In the genomic region with DNA sequence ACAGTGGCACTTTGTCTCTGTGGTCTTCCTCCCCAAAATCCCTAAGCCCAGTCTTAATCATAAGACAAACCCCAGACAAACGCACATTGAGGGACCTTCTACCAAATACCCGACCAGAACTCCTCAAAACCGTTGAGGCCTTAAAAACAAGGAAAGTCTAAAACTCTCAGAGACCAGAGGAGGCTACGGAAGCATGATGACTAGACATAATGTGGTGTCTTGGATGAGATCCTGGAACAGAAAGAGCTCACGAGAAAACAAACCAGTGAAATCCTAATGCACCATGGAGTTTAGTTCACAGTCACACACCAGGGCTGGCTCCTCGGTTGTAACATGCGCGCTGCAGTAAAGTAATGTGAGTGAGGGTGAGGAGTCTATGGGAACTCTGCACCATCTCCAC, we compare ENCODE assay signal across 1 cellular context.
TF ChIP-seq lines count a peak whose summit lies in the region.

No MANE protein-coding gene starts in this region.

TF ChIP-seq in IMR-90, 13 proteins besides CTCF, POLR2A, EP300 and RAD21:
- TF ChIP-seq, protein P1, sequence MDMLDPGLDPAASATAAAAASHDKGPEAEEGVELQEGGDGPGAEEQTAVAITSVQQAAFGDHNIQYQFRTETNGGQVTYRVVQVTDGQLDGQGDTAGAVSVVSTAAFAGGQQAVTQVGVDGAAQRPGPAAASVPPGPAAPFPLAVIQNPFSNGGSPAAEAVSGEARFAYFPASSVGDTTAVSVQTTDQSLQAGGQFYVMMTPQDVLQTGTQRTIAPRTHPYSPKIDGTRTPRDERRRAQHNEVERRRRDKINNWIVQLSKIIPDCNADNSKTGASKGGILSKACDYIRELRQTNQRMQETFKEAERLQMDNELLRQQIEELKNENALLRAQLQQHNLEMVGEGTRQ (IDR thresholded peaks at IDR 0.05; ENCODE audit: low read depth, low read length): no peak
- TF ChIP-seq MAZ (IDR thresholded peaks at IDR 0.05; ENCODE audit: borderline replicate concordance, low read depth, low read length) (no peak), SMC3 (IDR thresholded peaks at IDR 0.05; ENCODE audit: low read depth, low read length) (no peak), BHLHE40 (IDR thresholded peaks at IDR 0.05; ENCODE audit: low read depth, low read length) (no peak), RCOR1 (IDR thresholded peaks at IDR 0.05; ENCODE audit: insufficient replicate concordance, low read length) (no peak), CHD1 (IDR thresholded peaks at IDR 0.05; ENCODE audit: low read depth, low read length) (no peak), NFE2L2 (IDR thresholded peaks at IDR 0.05; ENCODE audit: low read depth, low read length) (no peak), MXI1 (IDR thresholded peaks at IDR 0.05; ENCODE audit: borderline replicate concordance, low read depth, low read length) (no peak), RFX5 (IDR thresholded peaks at IDR 0.05; ENCODE audit: low read depth, low read length) (no peak), FOS (IDR thresholded peaks at IDR 0.05; ENCODE audit: low read depth, low read length) (no peak), MAFK (IDR thresholded peaks at IDR 0.05; ENCODE audit: low read depth, low read length) (no peak)
- TF ChIP-seq, protein P2, sequence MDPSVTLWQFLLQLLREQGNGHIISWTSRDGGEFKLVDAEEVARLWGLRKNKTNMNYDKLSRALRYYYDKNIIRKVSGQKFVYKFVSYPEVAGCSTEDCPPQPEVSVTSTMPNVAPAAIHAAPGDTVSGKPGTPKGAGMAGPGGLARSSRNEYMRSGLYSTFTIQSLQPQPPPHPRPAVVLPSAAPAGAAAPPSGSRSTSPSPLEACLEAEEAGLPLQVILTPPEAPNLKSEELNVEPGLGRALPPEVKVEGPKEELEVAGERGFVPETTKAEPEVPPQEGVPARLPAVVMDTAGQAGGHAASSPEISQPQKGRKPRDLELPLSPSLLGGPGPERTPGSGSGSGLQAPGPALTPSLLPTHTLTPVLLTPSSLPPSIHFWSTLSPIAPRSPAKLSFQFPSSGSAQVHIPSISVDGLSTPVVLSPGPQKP (IDR thresholded peaks at IDR 0.05; ENCODE audit: borderline replicate concordance, low read depth, low read length): no peak
